21 cellular contexts compared by ENCODE assay signal in genomic region chr15:38088971-38089370, GRCh38.
"Had no signal": no experiment of that assay in that cellular context is flagged by ENCODE, and none has a peak within 500 bp of the region (broad histone marks: within the 10 kb centered on the region; RNA-seq: fewer than 3 reads in every experiment).

No MANE protein-coding gene starts in this region.

- H3K27ac ChIP-seq: coronary artery, neural progenitor cell, right atrium auricular region, transverse colon had no signal

- H2AFZ ChIP-seq: neural progenitor cell had no signal

- ATAC-seq: esophagus mucosa; gastroesophageal sphincter; natural killer cell treated with Interleukin-12 subunit alpha and Interleukin-12 subunit beta and Interleukin-15 and Interleukin-18, amount 100 ng/mL, for 72 hours; stimulated activated naive B cell treated with anti-CD40 and anti-IgM and Interleukin-4, amounts not matched to agents 10 μg/mL and 1 μg/mL and 100 μg/mL, for 72 hours; stimulated activated naive CD8-positive, alpha-beta T cell treated with anti-CD3 and anti-CD28 coated beads, Interleukin-15, amount 100 ng/mL, for 72 hours had no signal

- H3K27me3 ChIP-seq: gastroesophageal sphincter, neural progenitor cell, ovary, right atrium auricular region, sigmoid colon, testis, transverse colon had no signal

- H3K4me1 Mint-ChIP-seq: neural progenitor cell had no signal

- H3K4me1 ChIP-seq: neural progenitor cell, sigmoid colon had no signal

- H3K36me3 ChIP-seq: gastroesophageal sphincter, neural progenitor cell, ovary, right atrium auricular region, sigmoid colon, transverse colon had no signal

- H3K9me3 ChIP-seq: gastroesophageal sphincter, ovary, right atrium auricular region, sigmoid colon, testis, transverse colon had no signal

- H3K4me3 Mint-ChIP-seq: immature natural killer cell; memory B cell; natural killer cell treated with Interleukin-12 subunit alpha and Interleukin-12 subunit beta and Interleukin-15 and Interleukin-18, amount 100 ng/mL, for 72 hours; neural progenitor cell; stimulated activated naive B cell treated with anti-CD40 and anti-IgM and Interleukin-4, amounts not matched to agents 10 μg/mL and 1 μg/mL and 100 μg/mL, for 72 hours; stimulated activated naive CD8-positive, alpha-beta T cell treated with anti-CD3 and anti-CD28 coated beads, Interleukin-15, amount 100 ng/mL, for 72 hours had no signal

- H3K9ac ChIP-seq: neural progenitor cell had no signal

- H3K36me3 Mint-ChIP-seq: immature natural killer cell; memory B cell; natural killer cell treated with Interleukin-12 subunit alpha and Interleukin-12 subunit beta and Interleukin-15 and Interleukin-18, amount 100 ng/mL, for 72 hours; neural progenitor cell; stimulated activated naive B cell treated with anti-CD40 and anti-IgM and Interleukin-4, amounts not matched to agents 10 μg/mL and 1 μg/mL and 100 μg/mL, for 72 hours had no signal

- H3K4me2 ChIP-seq: neural progenitor cell had no signal

- H3K9me3 Mint-ChIP-seq: immature natural killer cell; memory B cell; natural killer cell treated with Interleukin-12 subunit alpha and Interleukin-12 subunit beta and Interleukin-15 and Interleukin-18, amount 100 ng/mL, for 72 hours; neural progenitor cell; stimulated activated naive B cell treated with anti-CD40 and anti-IgM and Interleukin-4, amounts not matched to agents 10 μg/mL and 1 μg/mL and 100 μg/mL, for 72 hours; stimulated activated naive CD8-positive, alpha-beta T cell treated with anti-CD3 and anti-CD28 coated beads, Interleukin-15, amount 100 ng/mL, for 72 hours had no signal

- H3K4me3 ChIP-seq: coronary artery, gastroesophageal sphincter, neural progenitor cell, ovary, right atrium auricular region, sigmoid colon, skin epidermis, testis, transverse colon had no signal

- DNase-seq: effector memory CD4-positive, alpha-beta T cell; glutamatergic neuron; immature natural killer cell; midbrain; nucleus accumbens; ovary; sigmoid colon; stimulated activated CD4-positive, alpha-beta T cell treated with anti-CD3 and anti-CD28 coated beads, Interleukin-2, amount 100 ng/mL, for 24 hours; stimulated activated CD4-positive, alpha-beta T cell treated with anti-CD3 and anti-CD28 coated beads, Interleukin-4, amount 100 ng/mL, for 4 hours; stimulated activated naive B cell treated with anti-CD40 and anti-IgM and Interleukin-4, amounts not matched to agents 10 μg/mL and 1 μg/mL and 100 μg/mL, for 72 hours; stimulated activated naive CD8-positive, alpha-beta T cell treated with anti-CD3 and anti-CD28 coated beads, Interleukin-15, amount 100 ng/mL, for 72 hours; testis; transverse colon had no signal

- H3K27ac Mint-ChIP-seq: immature natural killer cell; memory B cell; natural killer cell treated with Interleukin-12 subunit alpha and Interleukin-12 subunit beta and Interleukin-15 and Interleukin-18, amount 100 ng/mL, for 72 hours; neural progenitor cell; stimulated activated naive B cell treated with anti-CD40 and anti-IgM and Interleukin-4, amounts not matched to agents 10 μg/mL and 1 μg/mL and 100 μg/mL, for 72 hours; stimulated activated naive CD8-positive, alpha-beta T cell treated with anti-CD3 and anti-CD28 coated beads, Interleukin-15, amount 100 ng/mL, for 72 hours had no signal
